In the genomic region with DNA sequence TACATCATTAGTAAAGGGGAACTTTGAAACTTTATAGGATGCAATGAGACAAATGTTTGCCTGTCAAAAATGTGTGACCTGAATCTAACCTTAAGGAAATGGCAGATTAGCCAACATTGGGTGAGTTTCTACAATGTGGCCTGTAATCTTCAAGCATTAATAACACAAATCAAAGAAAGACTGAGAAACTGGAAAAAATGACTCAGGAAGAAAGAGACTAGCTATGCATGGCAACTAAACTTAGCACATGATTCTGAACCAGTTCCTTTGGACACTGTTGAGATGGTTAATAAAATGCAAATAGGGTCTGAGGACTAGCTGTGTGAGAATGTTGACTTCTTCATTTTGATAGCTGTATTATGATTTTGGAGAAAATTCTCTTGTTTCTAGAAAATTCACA, we compare ENCODE assay signal across 22 cellular contexts.
DNase-seq lines count a peak whose midpoint lies in the region; TF ChIP-seq lines count a peak whose summit lies in the region.
"Had no signal": no experiment of that assay in that cellular context is flagged by ENCODE, and none has a peak within 500 bp of the region (broad histone marks: within the 10 kb centered on the region; RNA-seq: fewer than 3 reads in every experiment).

No MANE protein-coding gene starts in this region.

- no peaks in the 10 kb centered on the region for H3K9me2 ChIP-seq in SK-N-SH

- no peaks in the 10 kb centered on the region for H3K79me2 ChIP-seq in SK-N-SH (ENCODE audit: insufficient read depth)

- TF ChIP-seq EP300 in SK-N-SH (IDR thresholded peaks at IDR 0.05; ENCODE audit: borderline replicate concordance in 1 of 2, low read depth in 1 of 2, low read length in 1 of 2): no peak

- no peak overlapping the region for H3K9ac ChIP-seq in SK-N-SH
- H3K9ac ChIP-seq: BLaER1 treated with 17β-estradiol and CSF1 and Interleukin-3, amounts not matched to agents 10 nM and 100 nM; KMS-11 had no signal

- TF ChIP-seq RAD21 in SK-N-SH (IDR thresholded peaks at IDR 0.05; ENCODE audit: low read length): no peak

- POLR2A ChIA-PET in BJ (lab: Charles Lee): no interaction called here
- POLR2A ChIA-PET in SK-N-SH (lab: Yijun Ruan, JAX): interaction anchor here (1.3 kb wide), 1 partner anchor 9 kb away, joined by 3 read pairs; no protein-coding TSS in a partner anchor

- TF ChIP-seq CTCF in BJ (IDR thresholded peaks at IDR 0.05; ENCODE audit: insufficient read depth, low read depth, low read length) (no peak), fibroblast of the aortic adventitia (IDR thresholded peaks at IDR 0.05; ENCODE audit: insufficient read depth, low read length) (no peak), SK-N-SH (IDR thresholded peaks at IDR 0.05) (no peak)

- DNase-seq in BJ (ENCODE audit: low read depth) (peak; percentile 4), GM03348 (ENCODE audit: low spot score) (peak; percentile 24), amniotic epithelial cell (ENCODE audit: low read depth) (peak; percentile 19), fibroblast of the aortic adventitia (ENCODE audit: low read depth) (peak; percentile 60), cardiac septum (ENCODE audit: low spot score) (no peak), SK-N-SH (no peak), GM19240 (ENCODE audit: insufficient read length, low spot score) (no peak), NCI-H1694 (lab: John Stamatoyannopoulos, UW) (no peak)
- DNase-seq: Calu3; CD8-positive, alpha-beta T cell; DMS153; EL; NCI-H1105; NCI-H146; NCI-H2029 treated with DMSO at 0.1 percent for 48 hours; NCI-H345; NCI-H524; NCI-H774; NK-92 treated with Interleukin-12 subunit alpha and Interleukin-12 subunit beta, amount 100 ng/mL, for 24 hours; SIG-M5 had no signal

- H3K36me3 ChIP-seq in BJ (ENCODE audit: control insufficient read depth, insufficient read depth, low read length) (no peaks in the 10 kb centered on the region), SK-N-SH (replicated peaks in 1 of 2; ENCODE audit: control insufficient read depth in 1 of 2, insufficient read depth in 2 of 2, low read length in 1 of 2) (no peaks in the 10 kb centered on the region)
- H3K36me3 ChIP-seq: BLaER1 treated with 17β-estradiol and CSF1 and Interleukin-3, amounts not matched to agents 10 nM and 100 nM had no signal

- H2AFZ ChIP-seq in SK-N-SH (ENCODE audit: low read depth): no peak overlapping the region

- no peaks in the 10 kb centered on the region for H3K9me3 ChIP-seq in SK-N-SH

- CTCF ChIA-PET in BJ (lab: Yijun Ruan, JAX): no interaction called here
- CTCF ChIA-PET in SK-N-SH (lab: Yijun Ruan, JAX): interaction anchor here (0.8 to 2.4 kb wide), 2 partner anchors 8 to 28 kb away, joined by 3 to 9 read pairs; no protein-coding TSS in a partner anchor

- no peak overlapping the region for H3K27ac ChIP-seq in SK-N-SH (ENCODE audit: low read depth in 2 of 2, low read length in 1 of 2)
- H3K27ac ChIP-seq: BLaER1 treated with 17β-estradiol and CSF1 and Interleukin-3, amounts not matched to agents 10 nM and 100 nM; KMS-11 had no signal

- no peak overlapping the region for H3K4me2 ChIP-seq in SK-N-SH
- H3K4me2 ChIP-seq: BLaER1 treated with 17β-estradiol and CSF1 and Interleukin-3, amounts not matched to agents 10 nM and 100 nM; KMS-11 had no signal

- no peaks in the 10 kb centered on the region for H3F3A ChIP-seq in SK-N-SH (replicated peaks; ENCODE audit: insufficient read depth)

- peaks cover 0 to 11% of the 10 kb centered on the region in 2 experiments; a peak in 2 of 4 replicates for H3K4me1 ChIP-seq in SK-N-SH (ENCODE audit: control insufficient read depth in 1 of 2, insufficient read depth in 2 of 2, low read depth in 1 of 2, low read length in 1 of 2)

- H4K20me1 ChIP-seq in SK-N-SH (ENCODE audit: insufficient read depth): no peaks in the 10 kb centered on the region
- H4K20me1 ChIP-seq: BLaER1 treated with 17β-estradiol and CSF1 and Interleukin-3, amounts not matched to agents 10 nM and 100 nM had no signal

- H3K27me3 ChIP-seq in BJ (ENCODE audit: control insufficient read depth, insufficient read depth, low read length) (no peaks in the 10 kb centered on the region), SK-N-SH (ENCODE audit: insufficient read depth) (no peaks in the 10 kb centered on the region)
- H3K27me3 ChIP-seq: BLaER1 treated with 17β-estradiol and CSF1 and Interleukin-3, amounts not matched to agents 10 nM and 100 nM had no signal

- H3K4me3 ChIP-seq in BJ (ENCODE audit: low read depth, low read length): no peak overlapping the region
- H3K4me3 ChIP-seq in fibroblast of the aortic adventitia (ENCODE audit: low read depth, low read length): no peak overlapping the region
- H3K4me3 ChIP-seq in SK-N-SH (ENCODE audit: low read depth in 2 of 2, low read length in 1 of 2): no peak overlapping the region
- H3K4me3 ChIP-seq: BLaER1 treated with 17β-estradiol and CSF1 and Interleukin-3, amounts not matched to agents 10 nM and 100 nM had no signal

- intact Hi-C loops in cardiac septum (cut with DNase I): no loop called here

TF ChIP-seq in SK-N-SH, 30 proteins besides CTCF, POLR2A, EP300 and RAD21:
- TF ChIP-seq NFIC (IDR thresholded peaks at IDR 0.05; ENCODE audit: borderline replicate concordance) (no peak), GABPA (IDR thresholded peaks at IDR 0.05; ENCODE audit: low read depth) (no peak), RFX5 (IDR thresholded peaks at IDR 0.05; ENCODE audit: low read length) (no peak), NRF1 (IDR thresholded peaks at IDR 0.05; ENCODE audit: low read depth, low read length) (no peak), GATA2 (CRISPR knock-in tag; IDR thresholded peaks at IDR 0.05) (no peak), POLR2AphosphoS5 (IDR thresholded peaks at IDR 0.05; ENCODE audit: low read depth, low read length) (no peak), TAF1 (IDR thresholded peaks at IDR 0.05; ENCODE audit: borderline replicate concordance, low read depth, low read length) (no peak), FOSL2 (IDR thresholded peaks at IDR 0.05; ENCODE audit: borderline replicate concordance, low read depth) (no peak), SMC3 (IDR thresholded peaks at IDR 0.05; ENCODE audit: low read depth, low read length) (no peak), MEF2A (IDR thresholded peaks at IDR 0.05; ENCODE audit: borderline replicate concordance, low read depth) (no peak)
- TF ChIP-seq, protein P1, sequence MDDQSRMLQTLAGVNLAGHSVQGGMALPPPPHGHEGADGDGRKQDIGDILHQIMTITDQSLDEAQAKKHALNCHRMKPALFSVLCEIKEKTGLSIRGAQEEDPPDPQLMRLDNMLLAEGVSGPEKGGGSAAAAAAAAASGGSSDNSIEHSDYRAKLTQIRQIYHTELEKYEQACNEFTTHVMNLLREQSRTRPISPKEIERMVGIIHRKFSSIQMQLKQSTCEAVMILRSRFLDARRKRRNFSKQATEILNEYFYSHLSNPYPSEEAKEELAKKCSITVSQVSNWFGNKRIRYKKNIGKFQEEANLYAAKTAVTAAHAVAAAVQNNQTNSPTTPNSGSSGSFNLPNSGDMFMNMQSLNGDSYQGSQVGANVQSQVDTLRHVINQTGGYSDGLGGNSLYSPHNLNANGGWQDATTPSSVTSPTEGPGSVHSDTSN (IDR thresholded peaks at IDR 0.05): no peak
- TF ChIP-seq, protein P2, sequence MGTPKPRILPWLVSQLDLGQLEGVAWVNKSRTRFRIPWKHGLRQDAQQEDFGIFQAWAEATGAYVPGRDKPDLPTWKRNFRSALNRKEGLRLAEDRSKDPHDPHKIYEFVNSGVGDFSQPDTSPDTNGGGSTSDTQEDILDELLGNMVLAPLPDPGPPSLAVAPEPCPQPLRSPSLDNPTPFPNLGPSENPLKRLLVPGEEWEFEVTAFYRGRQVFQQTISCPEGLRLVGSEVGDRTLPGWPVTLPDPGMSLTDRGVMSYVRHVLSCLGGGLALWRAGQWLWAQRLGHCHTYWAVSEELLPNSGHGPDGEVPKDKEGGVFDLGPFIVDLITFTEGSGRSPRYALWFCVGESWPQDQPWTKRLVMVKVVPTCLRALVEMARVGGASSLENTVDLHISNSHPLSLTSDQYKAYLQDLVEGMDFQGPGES (IDR thresholded peaks at IDR 0.05; ENCODE audit: low read depth, low read length): no peak
- TF ChIP-seq, protein P3, sequence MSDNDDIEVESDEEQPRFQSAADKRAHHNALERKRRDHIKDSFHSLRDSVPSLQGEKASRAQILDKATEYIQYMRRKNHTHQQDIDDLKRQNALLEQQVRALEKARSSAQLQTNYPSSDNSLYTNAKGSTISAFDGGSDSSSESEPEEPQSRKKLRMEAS (IDR thresholded peaks at IDR 0.05; ENCODE audit: low read depth): no peak
- TF ChIP-seq, protein P4, sequence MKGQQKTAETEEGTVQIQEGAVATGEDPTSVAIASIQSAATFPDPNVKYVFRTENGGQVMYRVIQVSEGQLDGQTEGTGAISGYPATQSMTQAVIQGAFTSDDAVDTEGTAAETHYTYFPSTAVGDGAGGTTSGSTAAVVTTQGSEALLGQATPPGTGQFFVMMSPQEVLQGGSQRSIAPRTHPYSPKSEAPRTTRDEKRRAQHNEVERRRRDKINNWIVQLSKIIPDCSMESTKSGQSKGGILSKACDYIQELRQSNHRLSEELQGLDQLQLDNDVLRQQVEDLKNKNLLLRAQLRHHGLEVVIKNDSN (IDR thresholded peaks at IDR 0.05; ENCODE audit: borderline replicate concordance, low read depth): no peak
- TF ChIP-seq, protein P5, sequence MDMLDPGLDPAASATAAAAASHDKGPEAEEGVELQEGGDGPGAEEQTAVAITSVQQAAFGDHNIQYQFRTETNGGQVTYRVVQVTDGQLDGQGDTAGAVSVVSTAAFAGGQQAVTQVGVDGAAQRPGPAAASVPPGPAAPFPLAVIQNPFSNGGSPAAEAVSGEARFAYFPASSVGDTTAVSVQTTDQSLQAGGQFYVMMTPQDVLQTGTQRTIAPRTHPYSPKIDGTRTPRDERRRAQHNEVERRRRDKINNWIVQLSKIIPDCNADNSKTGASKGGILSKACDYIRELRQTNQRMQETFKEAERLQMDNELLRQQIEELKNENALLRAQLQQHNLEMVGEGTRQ (IDR thresholded peaks at IDR 0.05; ENCODE audit: borderline replicate concordance, low read depth, low read length): no peak

Comparison
In these comparisons a context has a peak if more than half of its experiments do, and no peak if none do; other contexts are left out.
1. DNase-seq: peak in BJ (single experiment), GM03348 (single experiment), amniotic epithelial cell (single experiment) and fibroblast of the aortic adventitia (single experiment); none in cardiac septum (single experiment), SK-N-SH (single experiment), GM19240 (single experiment) and NCI-H1694 (single experiment).